Comparison of ENCODE assay signal across 32 cellular contexts in genomic region chr2:173584676-173585453, GRCh38.
DNase-seq lines count a peak whose midpoint lies in the region; ATAC-seq and TF ChIP-seq lines count a peak whose summit lies in the region.
"Had no signal": no experiment of that assay in that cellular context is flagged by ENCODE, and none has a peak within 500 bp of the region (broad histone marks: within the 10 kb centered on the region; RNA-seq: fewer than 3 reads in every experiment).

No MANE protein-coding gene starts in this region.

- peak; percentile 16 for DNase-seq in A172 (ENCODE audit: low spot score)
- DNase-seq in HT1080 (ENCODE audit: low read depth), result peak; percentile 12
- DNase-seq in RKO (ENCODE audit: low spot score), result peak; percentile 40
- no peak for DNase-seq in foreskin keratinocyte
- DNase-seq in DMS 273 treated with DMSO at 0.1 percent for 48 hours (lab: John Stamatoyannopoulos, UW), result no peak
- DNase-seq in HuH-7.5 (ENCODE audit: low spot score), result no peak
- DNase-seq in T-helper 2 cell, result no peak
- DNase-seq in T-helper 9 cell, result no peak
- DNase-seq: activated CD4-positive, alpha-beta T cell treated with anti-CD3 and anti-CD28 coated beads for 4 hours; activated gamma-delta T cell; activated naive CD8-positive, alpha-beta T cell treated with anti-CD3 and anti-CD28 coated beads, Interleukin-2, amount 10 ng/mL, durations not matched to agents 7 days and 5 days; activated T-cell treated with anti-CD3 and anti-CD28 coated beads, Interleukin-2, amount 50 U/mL, for 1 hour; AML-193; aorta; caudate nucleus; CD4-positive, alpha-beta memory T cell; cortex of kidney; effector memory CD8-positive, alpha-beta T cell; EL; erythroblast; Karpas-422; NCI-H1092 treated with DMSO at 0.1 percent for 48 hours; NCI-H1694 treated with DMSO at 0.1 percent for 48 hours; NCI-H2171; ovary; stimulated activated CD4-positive, alpha-beta T cell treated with anti-CD3 and anti-CD28 coated beads, Interleukin-1b, Interleukin-23, amount 100 ng/mL, for 48 hours; uterus; WERI-Rb-1 had no signal

- no peaks in the 10 kb centered on the region for H3K27me3 ChIP-seq in foreskin keratinocyte
- H3K27me3 ChIP-seq: ovary, uterus had no signal

- no peak overlapping the region for H3K27ac ChIP-seq in foreskin keratinocyte
- H3K27ac ChIP-seq: A549, ovary, skin epidermis, thoracic aorta, uterus, WERI-Rb-1 had no signal

- no peak for TF ChIP-seq CTCF in foreskin keratinocyte (conservative IDR thresholded peaks at IDR 0.05)

- ATAC-seq in foreskin keratinocyte, result peak; percentile 25
- ATAC-seq: A549; effector memory CD8-positive, alpha-beta T cell; left lobe of liver had no signal

- H3K4me1 ChIP-seq in foreskin keratinocyte, result peaks cover 7% of the 10 kb centered on the region
- H3K4me1 ChIP-seq: uterus had no signal

Comparison
In these comparisons a context has a peak if more than half of its experiments do, and no peak if none do; other contexts are left out.
1. DNase-seq: peak in A172 (single experiment), HT1080 (single experiment) and RKO (single experiment); none in foreskin keratinocyte (0 of 2), DMS 273 treated with DMSO at 0.1 percent for 48 hours (single experiment), HuH-7.5 (single experiment), T-helper 2 cell (0 of 5) and T-helper 9 cell (single experiment).